8 cellular contexts compared by ENCODE assay signal in genomic region chr6:97186416-97186999, GRCh38.
DNase-seq lines count a peak whose midpoint lies in the region; ATAC-seq and TF ChIP-seq lines count a peak whose summit lies in the region.

No MANE protein-coding gene starts in this region.

- H3K79me2 ChIP-seq in mesendoderm (ENCODE audit: control insufficient read depth, insufficient read depth, low read length): no peaks in the 10 kb centered on the region

- TF ChIP-seq CTCF in CD4-positive, alpha-beta T cell (IDR thresholded peaks at IDR 0.05): peak; percentile 97

- H3K9me3 Mint-ChIP-seq in CD4-positive, alpha-beta T cell: no peaks in the 10 kb centered on the region
- H3K9me3 Mint-ChIP-seq in activated CD4-positive, alpha-beta T cell treated with anti-CD3 and anti-CD28 coated beads, Interleukin-2, amount 10 ng/mL, durations not matched to agents 7 days and 5 days: no peaks in the 10 kb centered on the region

- H3K56ac ChIP-seq in mesendoderm (ENCODE audit: low read length): no peak overlapping the region

- H3K4me3 Mint-ChIP-seq in CD4-positive, alpha-beta T cell: no peak overlapping the region
- no peak overlapping the region for H3K4me3 Mint-ChIP-seq in activated CD4-positive, alpha-beta T cell treated with anti-CD3 and anti-CD28 coated beads, Interleukin-2, amount 10 ng/mL, durations not matched to agents 7 days and 5 days

- H3K4me1 Mint-ChIP-seq in CD4-positive, alpha-beta T cell (ENCODE audit: low read depth): no peaks in the 10 kb centered on the region
- H3K4me1 Mint-ChIP-seq in activated CD4-positive, alpha-beta T cell treated with anti-CD3 and anti-CD28 coated beads, Interleukin-2, amount 10 ng/mL, durations not matched to agents 7 days and 5 days: no peaks in the 10 kb centered on the region

- H3K18ac ChIP-seq in mesendoderm (ENCODE audit: low read length): no peak overlapping the region

- POLR2A ChIA-PET in CD4-positive, alpha-beta T cell (lab: Charles Lee): no interaction called here
- POLR2A ChIA-PET in activated CD4-positive, alpha-beta T cell treated with anti-CD3 and anti-CD28 coated beads, Interleukin-2, amount 10 ng/mL, durations not matched to agents 7 days and 5 days (lab: Charles Lee): no interaction called here

- no peaks in the 10 kb centered on the region for H3K27me3 Mint-ChIP-seq in CD4-positive, alpha-beta T cell
- no peaks in the 10 kb centered on the region for H3K27me3 Mint-ChIP-seq in activated CD4-positive, alpha-beta T cell treated with anti-CD3 and anti-CD28 coated beads, Interleukin-2, amount 10 ng/mL, durations not matched to agents 7 days and 5 days

- H3K36me3 ChIP-seq in mesendoderm (ENCODE audit: control insufficient read depth, insufficient read depth, low read length): no peaks in the 10 kb centered on the region

- H2BK15ac ChIP-seq in mesendoderm (replicated peaks; ENCODE audit: low read depth): no peak overlapping the region

- H3K27me3 ChIP-seq in CD4-positive, alpha-beta T cell (ENCODE audit: control insufficient read depth, insufficient read depth, low read length): no peaks in the 10 kb centered on the region
- H3K27me3 ChIP-seq in mesendoderm (ENCODE audit: insufficient read depth, low read length, poor library complexity): no peaks in the 10 kb centered on the region

- no peaks in the 10 kb centered on the region for H3K4me1 ChIP-seq in mesendoderm (ENCODE audit: control insufficient read depth, low read depth, low read length)

- CTCF ChIA-PET in CD4-positive, alpha-beta T cell (lab: Charles Lee): interaction anchor here (0.9 to 1.2 kb wide), 3 partner anchors 13 to 1933 kb away, joined by 3 to 6 read pairs (median 3); no protein-coding TSS in a partner anchor
- CTCF ChIA-PET in activated CD4-positive, alpha-beta T cell treated with anti-CD3 and anti-CD28 coated beads, Interleukin-2, amount 10 ng/mL, durations not matched to agents 7 days and 5 days (lab: Charles Lee): interaction anchor here (1.2 kb wide), 2 partner anchors 11 to 212 kb away, joined by 3 to 4 read pairs; no protein-coding TSS in a partner anchor

- H3K27ac ChIP-seq in CD4-positive, alpha-beta T cell (ENCODE audit: low read depth, low read length): no peak overlapping the region
- no peak overlapping the region for H3K27ac ChIP-seq in mesendoderm (ENCODE audit: low read depth, low read length)

- H4K5ac ChIP-seq in mesendoderm (ENCODE audit: low read length): no peak overlapping the region

- no peak overlapping the region for H3K27ac Mint-ChIP-seq in CD4-positive, alpha-beta T cell
- H3K27ac Mint-ChIP-seq in activated CD4-positive, alpha-beta T cell treated with anti-CD3 and anti-CD28 coated beads, Interleukin-2, amount 10 ng/mL, durations not matched to agents 7 days and 5 days: no peak overlapping the region

- H2AK5ac ChIP-seq in mesendoderm (ENCODE audit: low read length): no peak overlapping the region

- no peak overlapping the region for H3K9ac ChIP-seq in mesendoderm (ENCODE audit: low read length)

- no peak overlapping the region for H2BK120ac ChIP-seq in mesendoderm (ENCODE audit: low read depth, low read length)

- intact Hi-C loops in CD4-positive, alpha-beta T cell (cut with DNase I, micrococcal nuclease): loop anchor here (1.0 to 5.0 kb wide), 4 partner anchors 208 to 1932 kb away; no protein-coding TSS in a partner anchor

- no peak overlapping the region for H3K4me2 ChIP-seq in mesendoderm (ENCODE audit: low read length)

- no peaks in the 10 kb centered on the region for H3K9me3 ChIP-seq in CD4-positive, alpha-beta T cell (ENCODE audit: control insufficient read depth, low read length)

- DNase-seq in CD4-positive, alpha-beta T cell: peak; percentile 36 to 60 (median 52)
- peak; percentile 35 for DNase-seq in NCI-H345 treated with DMSO at 0.1 percent for 48 hours (lab: John Stamatoyannopoulos, UW; ENCODE audit: unreplicated experiment)
- DNase-seq in activated CD4-positive, alpha-beta T cell treated with anti-CD3 and anti-CD28 coated beads, Interleukin-2, amount 10 ng/mL, durations not matched to agents 7 days and 5 days: peak; percentile 80
- DNase-seq in dermis microvascular lymphatic vessel endothelial cell (ENCODE audit: low read depth in 2 of 2): peak; percentile 51 to 77
- peak; percentile 70 for DNase-seq in mesendoderm
- peak; percentile 28 for DNase-seq in stimulated activated CD8-positive, alpha-beta memory T cell treated with anti-CD3 and anti-CD28 coated beads, Interleukin-4, amount 100 ng/mL, for 24 hours (ENCODE audit: low read depth)

- no peak overlapping the region for H3K23ac ChIP-seq in mesendoderm (ENCODE audit: low read length)

- H3K79me1 ChIP-seq in mesendoderm (ENCODE audit: low read length): no peaks in the 10 kb centered on the region

- H3K4ac ChIP-seq in mesendoderm (ENCODE audit: low read depth, low read length): no peak overlapping the region

- ATAC-seq in CD4-positive, alpha-beta T cell (ENCODE audit: poor library complexity): peak; percentile 77
- peak; percentile 96 for ATAC-seq in GM19023 (IDR thresholded peaks at IDR 0.05; ENCODE audit: unreplicated experiment)
- ATAC-seq in HG03135 (IDR thresholded peaks at IDR 0.05; ENCODE audit: unreplicated experiment): peak; percentile 89

- H3K36me3 Mint-ChIP-seq in CD4-positive, alpha-beta T cell (ENCODE audit: low read depth): peaks cover under 1% of the 10 kb centered on the region
- H3K36me3 Mint-ChIP-seq in activated CD4-positive, alpha-beta T cell treated with anti-CD3 and anti-CD28 coated beads, Interleukin-2, amount 10 ng/mL, durations not matched to agents 7 days and 5 days (ENCODE audit: low read depth): peaks cover 2% of the 10 kb centered on the region

- no CpG with 5 or more reads among the region's 3 CpGs for WGBS in mesendoderm (ENCODE audit: extremely low coverage, insufficient coverage, low lambda C conversion rate)

- no peak overlapping the region for H4K8ac ChIP-seq in mesendoderm (ENCODE audit: low read depth, low read length)

- no peak overlapping the region for H3K4me3 ChIP-seq in mesendoderm (ENCODE audit: low read length)

- no peak overlapping the region for H2BK5ac ChIP-seq in mesendoderm (ENCODE audit: low read length)

Comparison
In these comparisons a context has a peak if more than half of its experiments do, and no peak if none do; other contexts are left out.
1. DNase-seq: peak in every context shown above with its lines; median percentile 80 in activated CD4-positive, alpha-beta T cell treated with anti-CD3 and anti-CD28 coated beads, Interleukin-2, amount 10 ng/mL, durations not matched to agents 7 days and 5 days; 70 in mesendoderm; 64 in dermis microvascular lymphatic vessel endothelial cell; 52 in CD4-positive, alpha-beta T cell; 35 in NCI-H345 treated with DMSO at 0.1 percent for 48 hours; 28 in stimulated activated CD8-positive, alpha-beta memory T cell treated with anti-CD3 and anti-CD28 coated beads, Interleukin-4, amount 100 ng/mL, for 24 hours.